In the genomic region with DNA sequence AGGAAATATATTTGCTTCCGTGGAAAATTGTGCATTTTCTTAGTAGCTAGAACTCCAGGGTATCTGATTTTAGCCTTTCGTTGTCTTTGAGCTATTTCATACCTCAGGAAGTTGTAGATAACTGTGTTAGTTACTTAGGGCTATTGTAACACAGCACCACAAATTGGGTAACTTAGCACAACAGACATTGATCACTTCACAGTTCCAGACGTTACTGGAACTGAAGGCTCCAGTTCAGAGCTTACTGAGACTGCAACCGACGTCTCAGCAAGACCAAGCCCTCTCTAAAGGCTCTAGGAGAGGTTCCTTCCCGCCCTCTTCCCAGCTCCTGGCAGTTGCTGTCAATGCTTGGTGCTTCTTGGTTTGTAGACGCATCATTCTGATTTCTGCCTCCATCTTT, we compare ENCODE assay signal across 11 cellular contexts.
"Had no signal": no experiment of that assay in that cellular context is flagged by ENCODE, and none has a peak within 500 bp of the region (broad histone marks: within the 10 kb centered on the region; RNA-seq: fewer than 3 reads in every experiment).

No MANE protein-coding gene starts in this region.

- DNase-seq: activated CD4-positive, alpha-beta T cell treated with anti-CD3 and anti-CD28 coated beads, Interleukin-2, amount 10 ng/mL, durations not matched to agents 7 days and 5 days; activated naive CD4-positive, alpha-beta T cell treated with Interleukin-2 at 50 U/mL for 16 hours; dorsolateral prefrontal cortex; heart right ventricle; left colon; midbrain; naive B cell; retina had no signal

- H3K36me3 ChIP-seq: gastroesophageal sphincter, heart right ventricle had no signal

- H3K27me3 ChIP-seq: dorsolateral prefrontal cortex had no signal

- H3K4me1 ChIP-seq: gastroesophageal sphincter had no signal

- H3K4me3 ChIP-seq: dorsolateral prefrontal cortex, gastroesophageal sphincter, heart right ventricle, lung had no signal

- ATAC-seq: gastroesophageal sphincter; heart right ventricle; left colon; stimulated activated effector memory CD8-positive, alpha-beta T cell treated with anti-CD3 and anti-CD28 coated beads, Interleukin-12 subunit alpha, Interleukin-12 subunit beta, amount 100 ng/mL, for 72 hours had no signal

- H3K27ac ChIP-seq: gastroesophageal sphincter, heart right ventricle had no signal

- H3K9me3 ChIP-seq: gastroesophageal sphincter, heart right ventricle had no signal
